In the genomic region with DNA sequence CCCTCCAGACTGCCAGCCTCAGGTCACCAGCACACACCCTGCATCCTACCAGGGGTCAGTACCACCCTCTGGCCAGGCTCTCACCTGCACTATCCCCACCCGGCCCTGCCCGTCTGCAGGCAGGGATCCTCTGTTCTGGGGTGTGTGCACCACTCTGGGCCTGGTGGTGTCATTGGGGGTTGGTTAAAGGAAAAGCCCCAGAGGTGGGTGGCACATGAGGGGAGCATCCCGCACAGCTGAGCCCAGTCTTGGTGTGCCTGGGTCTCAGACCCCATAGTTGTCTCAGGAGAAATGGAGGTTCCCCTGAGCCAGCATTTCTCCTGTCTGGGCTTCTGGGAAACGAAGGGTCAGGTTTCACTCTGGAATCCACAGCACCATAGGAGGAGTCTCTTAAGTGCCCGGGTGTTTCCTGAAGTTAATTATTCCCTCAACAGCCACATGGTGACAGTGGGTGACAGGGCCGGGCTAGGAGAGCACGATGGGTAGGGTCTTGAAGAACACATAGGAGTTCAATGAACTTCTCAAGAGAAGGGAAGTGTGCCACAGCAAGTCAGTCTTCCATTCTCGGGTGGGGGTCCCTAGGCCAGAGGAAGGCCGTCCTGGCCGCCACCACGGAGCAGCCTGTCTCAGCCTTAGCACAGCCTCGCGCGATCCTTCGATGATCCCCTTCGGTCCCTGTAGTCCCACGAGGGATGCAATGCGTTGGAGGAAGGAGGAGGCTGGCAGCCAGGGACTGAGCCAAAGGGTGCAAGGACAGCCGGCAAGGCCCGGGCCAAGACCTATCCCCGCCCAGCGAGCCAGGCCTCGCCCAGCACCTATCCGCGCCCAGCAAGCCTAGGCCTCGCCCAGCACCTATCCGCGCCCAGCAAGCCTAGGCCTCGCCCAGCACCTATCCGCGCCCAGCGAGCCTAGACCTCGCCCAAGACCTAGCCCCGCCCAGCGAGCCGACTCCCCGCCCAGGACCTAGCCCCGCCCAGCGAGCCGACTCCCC, we compare ENCODE assay signal across 1 cellular context.
TF ChIP-seq lines count a peak whose summit lies in the region.

No MANE protein-coding gene starts in this region.

TF ChIP-seq in IMR-90, 13 proteins besides CTCF, POLR2A, EP300 and RAD21 (continued from another document):
- TF ChIP-seq, protein P1, sequence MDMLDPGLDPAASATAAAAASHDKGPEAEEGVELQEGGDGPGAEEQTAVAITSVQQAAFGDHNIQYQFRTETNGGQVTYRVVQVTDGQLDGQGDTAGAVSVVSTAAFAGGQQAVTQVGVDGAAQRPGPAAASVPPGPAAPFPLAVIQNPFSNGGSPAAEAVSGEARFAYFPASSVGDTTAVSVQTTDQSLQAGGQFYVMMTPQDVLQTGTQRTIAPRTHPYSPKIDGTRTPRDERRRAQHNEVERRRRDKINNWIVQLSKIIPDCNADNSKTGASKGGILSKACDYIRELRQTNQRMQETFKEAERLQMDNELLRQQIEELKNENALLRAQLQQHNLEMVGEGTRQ (IDR thresholded peaks at IDR 0.05; ENCODE audit: low read depth, low read length) = no peak
- no peak for TF ChIP-seq MAZ (IDR thresholded peaks at IDR 0.05; ENCODE audit: borderline replicate concordance, low read depth, low read length)
- no peak for TF ChIP-seq MXI1 (IDR thresholded peaks at IDR 0.05; ENCODE audit: borderline replicate concordance, low read depth, low read length)
- TF ChIP-seq, protein P2, sequence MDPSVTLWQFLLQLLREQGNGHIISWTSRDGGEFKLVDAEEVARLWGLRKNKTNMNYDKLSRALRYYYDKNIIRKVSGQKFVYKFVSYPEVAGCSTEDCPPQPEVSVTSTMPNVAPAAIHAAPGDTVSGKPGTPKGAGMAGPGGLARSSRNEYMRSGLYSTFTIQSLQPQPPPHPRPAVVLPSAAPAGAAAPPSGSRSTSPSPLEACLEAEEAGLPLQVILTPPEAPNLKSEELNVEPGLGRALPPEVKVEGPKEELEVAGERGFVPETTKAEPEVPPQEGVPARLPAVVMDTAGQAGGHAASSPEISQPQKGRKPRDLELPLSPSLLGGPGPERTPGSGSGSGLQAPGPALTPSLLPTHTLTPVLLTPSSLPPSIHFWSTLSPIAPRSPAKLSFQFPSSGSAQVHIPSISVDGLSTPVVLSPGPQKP (IDR thresholded peaks at IDR 0.05; ENCODE audit: borderline replicate concordance, low read depth, low read length) = no peak
- TF ChIP-seq NFE2L2 (IDR thresholded peaks at IDR 0.05; ENCODE audit: low read depth, low read length) = no peak
- TF ChIP-seq FOS (IDR thresholded peaks at IDR 0.05; ENCODE audit: low read depth, low read length) = no peak
- TF ChIP-seq CHD1 (IDR thresholded peaks at IDR 0.05; ENCODE audit: low read depth, low read length) = no peak
- TF ChIP-seq SMC3 (IDR thresholded peaks at IDR 0.05; ENCODE audit: low read depth, low read length) = no peak
